In genomic region chr20:23632711-23633573, GRCh38 we compare ENCODE assay signal across 16 cellular contexts. TPM values are rescaled to one million over a fixed set of nuclear protein-coding genes. Genes with fewer than 3 reads are reported as not detected.
A peak's percentile ranks its signal among the peaks of the same experiment; 100 is the strongest.
DNase-seq lines count a peak whose midpoint lies in the region; ATAC-seq and TF ChIP-seq lines count a peak whose summit lies in the region.
"Had no signal": no experiment of that assay in that cellular context is flagged by ENCODE, and none has a peak within 500 bp of the region (broad histone marks: within the 10 kb centered on the region; RNA-seq: fewer than 3 reads in every experiment).

No MANE protein-coding gene starts in this region.

- peak; percentile 36 for DNase-seq in endodermal cell
- no peak for DNase-seq in neural crest cell (ENCODE audit: low read depth, low spot score)
- DNase-seq in NCI-H524 treated with DMSO at 0.1 percent for 48 hours (lab: John Stamatoyannopoulos, UW), result no peak
- no peak for DNase-seq in DMS 273 (lab: John Stamatoyannopoulos, UW; ENCODE audit: unreplicated experiment)
- DNase-seq: ACHN, DMS79 treated with DMSO at 0.1 percent for 48 hours, GOT3, KBM-7, NCI-H1105 treated with DMSO at 0.1 percent for 48 hours, NCI-H1694 treated with DMSO at 0.1 percent for 48 hours, NCI-H2227 treated with DMSO at 0.1 percent for 48 hours, NCI-H510A treated with DMSO at 0.1 percent for 48 hours, PC-3 had no signal

- H3K4me3 Mint-ChIP-seq in brain (peak overlapping the region in 1 of 5 experiments; percentile 47), endodermal cell (no peak overlapping the region), neural crest cell (peak overlapping the region; percentile 4)

- TF ChIP-seq CTCF in brain (conservative IDR thresholded peaks at IDR 0.05), result no peak
- TF ChIP-seq CTCF in endodermal cell (conservative IDR thresholded peaks at IDR 0.05), result no peak
- no peak for TF ChIP-seq CTCF in neural crest cell (conservative IDR thresholded peaks at IDR 0.05)

- no peak overlapping the region for H3K9ac ChIP-seq in endodermal cell (ENCODE audit: extremely low read depth, low read length, poor library complexity, severe bottlenecking)

- no peak for ATAC-seq in HG03439 (IDR thresholded peaks at IDR 0.05; ENCODE audit: unreplicated experiment)
- ATAC-seq: PC-3 had no signal

- H3K36me3 Mint-ChIP-seq in brain (peaks cover 5% of the 10 kb centered on the region), endodermal cell (ENCODE audit: low read depth) (peaks cover 22% of the 10 kb centered on the region), neural crest cell (ENCODE audit: low read depth) (peaks cover 6% of the 10 kb centered on the region)

- H3K36me3 ChIP-seq in endodermal cell (ENCODE audit: control insufficient read depth, insufficient read depth, low read length), result no peaks in the 10 kb centered on the region

- H3K4me1 ChIP-seq in endodermal cell (ENCODE audit: control insufficient read depth, insufficient read depth, low read length), result peaks cover 9% of the 10 kb centered on the region

- H3K27me3 ChIP-seq in endodermal cell (ENCODE audit: control insufficient read depth, insufficient read depth, low read length, poor library complexity, severe bottlenecking), result no peaks in the 10 kb centered on the region

- H3K9me3 ChIP-seq in endodermal cell (ENCODE audit: control insufficient read depth, low read length), result no peaks in the 10 kb centered on the region

- H3K9me3 Mint-ChIP-seq in brain (peaks cover 0 to 1% (median 0%) of the 10 kb centered on the region in 5 experiments), endodermal cell (no peaks in the 10 kb centered on the region), neural crest cell (peaks cover 4% of the 10 kb centered on the region)

- H3K4me3 ChIP-seq in endodermal cell (ENCODE audit: low read length), result no peak overlapping the region

- H3K27ac ChIP-seq in endodermal cell (ENCODE audit: low read depth, low read length) (no peak overlapping the region), temporal lobe (ENCODE audit: low read depth, low read length) (peak overlapping the region; percentile 9)

- WGBS in endodermal cell (ENCODE audit: insufficient coverage in 1 of 2, insufficient read length in 1 of 2), 2 experiments, result 87 to 90% methylated on average over 6 to 8 of the region's 8 CpGs

- H3K4me1 Mint-ChIP-seq in brain (peaks cover 27% of the 10 kb centered on the region), endodermal cell (peaks cover 29% of the 10 kb centered on the region), neural crest cell (peaks cover 25% of the 10 kb centered on the region)

- H3K27ac Mint-ChIP-seq in brain (peak overlapping the region; percentile 27 to 87 (median 66)), endodermal cell (no peak overlapping the region), neural crest cell (ENCODE audit: unreplicated experiment) (no peak overlapping the region)

- H3K27me3 Mint-ChIP-seq in brain (no peaks in the 10 kb centered on the region), endodermal cell (ENCODE audit: insufficient read depth) (peaks cover 14% of the 10 kb centered on the region), neural crest cell (ENCODE audit: low read depth) (no peaks in the 10 kb centered on the region)

RNA-seq across cellular contexts. Expression of gene CST3, which starts 4.8 kb away (rescaled TPM):
- polyA plus RNA-seq in brain (ENCODE audit: insufficient read depth, low read depth, low replicate concordance), result 1,324 TPM
- total RNA-seq in endodermal cell (100 to 1,000 TPM; 131 to 177 TPM), neural crest cell (145 and 146 TPM in 2 replicates), temporal lobe (87.5 TPM)
- polyA plus RNA-seq in endodermal cell (2013, experiment 1 of 2), result 161 TPM
- polyA plus RNA-seq in endodermal cell (2013, experiment 2 of 2), result 145 TPM

RNA-seq across cellular contexts. Expression of gene CST9, which starts 27.2 kb away (rescaled TPM):
- polyA plus RNA-seq in brain (ENCODE audit: insufficient read depth, low read depth, low replicate concordance), result not detected
- total RNA-seq in endodermal cell (not detected), neural crest cell (not detected in 2 replicates), temporal lobe (not detected)
- not detected for polyA plus RNA-seq in endodermal cell (2013, experiment 1 of 2)
- polyA plus RNA-seq in endodermal cell (2013, experiment 2 of 2), result not detected
- total RNA-seq: PC-3 had no signal

RNA-seq across cellular contexts. Expression of gene CST4, which starts 55.9 kb away (rescaled TPM):
- not detected for polyA plus RNA-seq in brain (ENCODE audit: insufficient read depth, low read depth, low replicate concordance)
- total RNA-seq in endodermal cell (1 to 10 TPM; 2.0 to 2.3 TPM), neural crest cell (not detected in 2 replicates), temporal lobe (not detected)
- polyA plus RNA-seq in endodermal cell (2013, experiment 1 of 2), result 0.68 TPM
- polyA plus RNA-seq in endodermal cell (2013, experiment 2 of 2), result 0.54 TPM

Comparison
In these comparisons a context has a peak if more than half of its experiments do, and no peak if none do; other contexts are left out.
1. H3K27ac Mint-ChIP-seq: peak in brain (5 of 5); none in endodermal cell (single experiment) and neural crest cell (single experiment).